ENCODE assay signal across 13 cellular contexts in the genomic region with DNA sequence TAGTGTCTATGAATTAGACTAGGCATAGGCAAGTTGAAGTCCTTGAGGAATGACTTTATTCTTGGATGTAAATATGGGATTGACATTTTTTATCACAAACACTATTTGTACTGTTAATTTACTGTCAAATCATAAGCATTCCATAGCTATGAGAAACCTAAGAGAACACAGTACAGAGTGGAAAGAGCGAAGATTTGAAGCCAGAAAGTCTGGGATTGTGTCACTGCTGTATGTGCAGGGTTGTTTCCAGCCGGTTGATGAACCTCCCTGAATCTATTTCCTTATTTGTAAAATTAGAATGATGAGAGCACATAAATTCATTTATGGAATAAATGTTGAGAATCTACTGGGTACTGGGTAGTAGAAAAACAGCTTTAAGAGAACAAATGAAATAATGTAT. TPM values are rescaled to one million over a fixed set of nuclear protein-coding genes. Genes with fewer than 3 reads are reported as not detected.
DNase-seq lines count a peak whose midpoint lies in the region; ATAC-seq, FAIRE-seq and TF ChIP-seq lines count a peak whose summit lies in the region.
"Had no signal": no experiment of that assay in that cellular context is flagged by ENCODE, and none has a peak within 500 bp of the region (broad histone marks: within the 10 kb centered on the region; RNA-seq: fewer than 3 reads in every experiment).

No MANE protein-coding gene starts in this region.

- POLR2A ChIA-PET in CD4-positive, alpha-beta memory T cell (lab: Charles Lee; ENCODE audit: partially characterized antibody): interaction anchor here (1.1 to 6.3 kb wide), 4 partner anchors 11 to 59 kb away, joined by 3 to 100 read pairs (median 4); a partner anchor contains a TSS
- POLR2A ChIA-PET in activated naive CD8-positive, alpha-beta T cell treated with anti-CD3 and anti-CD28 coated beads, Interleukin-2, amount 10 ng/mL, durations not matched to agents 7 days and 5 days (lab: Charles Lee): no interaction called here

- H3K23ac ChIP-seq in trophoblast cell (ENCODE audit: low read length): no peak overlapping the region

- DNase-seq in CD4-positive, alpha-beta memory T cell: no peak
- DNase-seq in GM23248: peak; percentile 11
- no peak for DNase-seq in activated naive CD8-positive, alpha-beta T cell treated with anti-CD3 and anti-CD28 coated beads, Interleukin-2, amount 10 ng/mL, durations not matched to agents 7 days and 5 days
- no peak for DNase-seq in memory B cell (ENCODE audit: low spot score in 2 of 2)
- no peak for DNase-seq in thyroid gland
- no peak for DNase-seq in trophoblast cell
- DNase-seq in urothelium cell line (ENCODE audit: low spot score): no peak
- DNase-seq: foreskin melanocyte, NCI-H1105 had no signal

- H2AFZ ChIP-seq in GM23248: no peak overlapping the region
- H2AFZ ChIP-seq in trophoblast cell (ENCODE audit: insufficient read depth, low read length, poor library complexity): no peak overlapping the region

- H3K4me1 ChIP-seq in CD4-positive, alpha-beta memory T cell (ENCODE audit: insufficient read depth, low read length): peaks cover 51% of the 10 kb centered on the region
- H3K4me1 ChIP-seq in GM23248 (ENCODE audit: insufficient read depth) (peaks cover 22% of the 10 kb centered on the region), thyroid gland (peaks cover 0 to 4% of the 10 kb centered on the region in 2 donors), trophoblast cell (ENCODE audit: control insufficient read depth in 1 of 2, insufficient read depth in 2 of 2, low read length in 2 of 2) (peaks cover 0 to 9% of the 10 kb centered on the region in 2 experiments)

- no peak overlapping the region for H3K9ac ChIP-seq in GM23248
- H3K9ac ChIP-seq in trophoblast cell (ENCODE audit: low read length): no peak overlapping the region

- no peak overlapping the region for H3K27ac ChIP-seq in CD4-positive, alpha-beta memory T cell (ENCODE audit: low read depth, low read length)
- H3K27ac ChIP-seq in GM23248 (no peak overlapping the region), thyroid gland (no peak overlapping the region), trophoblast cell (ENCODE audit: low read depth, low read length) (no peak overlapping the region)
- H3K27ac ChIP-seq: right atrium auricular region had no signal

- WGBS in GM23248 (ENCODE audit: low coverage in 1 of 2, low lambda C conversion rate in 2 of 2, missing lambda C conversion rate in 2 of 2), 2 experiments: 73 to 77% methylated on average over 2 of the region's 2 CpGs
- WGBS in thyroid gland, 2 donors: 82 to 91% methylated on average over 2 of the region's 2 CpGs
- no CpG with 5 or more reads among the region's 2 CpGs for WGBS in trophoblast cell (ENCODE audit: extremely low coverage, insufficient coverage, insufficient read length)

- in situ Hi-C loops in GM23248 (cut with MboI): no loop called here

- H3K4me3 Mint-ChIP-seq in CD4-positive, alpha-beta memory T cell: peak overlapping the region in 7 of 8 donors; percentile 8 to 98 (median 81)
- H3K4me3 Mint-ChIP-seq in activated naive CD8-positive, alpha-beta T cell treated with anti-CD3 and anti-CD28 coated beads, Interleukin-2, amount 10 ng/mL, durations not matched to agents 7 days and 5 days: peak overlapping the region; percentile 62
- H3K4me3 Mint-ChIP-seq in memory B cell: peak overlapping the region; percentile 9
- H3K4me3 Mint-ChIP-seq: dendritic cell treated with granulocyte-macrophage colony-stimulating factor and Interleukin-4, amounts not matched to agents 40 ng/mL and 50 ng/mL, for 4 days had no signal

- no peaks in the 10 kb centered on the region for H3K9me3 ChIP-seq in CD4-positive, alpha-beta memory T cell (ENCODE audit: control insufficient read depth in 1 of 2, low read length in 2 of 2)
- no peaks in the 10 kb centered on the region for H3K9me3 ChIP-seq in GM23248 (ENCODE audit: low read depth)
- H3K9me3 ChIP-seq in thyroid gland: no peaks in the 10 kb centered on the region
- no peaks in the 10 kb centered on the region for H3K9me3 ChIP-seq in trophoblast cell (ENCODE audit: insufficient read depth, low read depth, low read length)
- H3K9me3 ChIP-seq: right atrium auricular region had no signal

- peaks cover 66% of the 10 kb centered on the region for H3K79me2 ChIP-seq in GM23248 (ENCODE audit: insufficient read depth)
- H3K79me2 ChIP-seq in trophoblast cell (ENCODE audit: control insufficient read depth, insufficient read depth, low read length, poor library complexity): peaks cover 3% of the 10 kb centered on the region

- no peak overlapping the region for H2BK120ac ChIP-seq in trophoblast cell (ENCODE audit: insufficient read depth, low read length, poor library complexity)

- CTCF ChIA-PET in CD4-positive, alpha-beta memory T cell (lab: Charles Lee; ENCODE audit: partially characterized antibody): interaction anchor here (0.7 to 2.9 kb wide), 5 partner anchors 63 to 216 kb away, joined by 3 to 14 read pairs (median 4); no protein-coding TSS in a partner anchor

- H3K4me1 Mint-ChIP-seq in CD4-positive, alpha-beta memory T cell: peaks cover 44 to 75% (median 54%) of the 10 kb centered on the region in 4 donors
- H3K4me1 Mint-ChIP-seq in activated naive CD8-positive, alpha-beta T cell treated with anti-CD3 and anti-CD28 coated beads, Interleukin-2, amount 10 ng/mL, durations not matched to agents 7 days and 5 days: peaks cover 45% of the 10 kb centered on the region
- peaks cover 47% of the 10 kb centered on the region for H3K4me1 Mint-ChIP-seq in memory B cell

- no peak overlapping the region for H3K4me3 ChIP-seq in CD4-positive, alpha-beta memory T cell (ENCODE audit: low read length in 2 of 2)
- H3K4me3 ChIP-seq in GM23248 (no peak overlapping the region), thyroid gland (replicated peaks in 1 of 3) (no peak overlapping the region), trophoblast cell (ENCODE audit: low read depth, low read length) (no peak overlapping the region)
- H3K4me3 ChIP-seq: right atrium auricular region had no signal

- no peak overlapping the region for H3K4me2 ChIP-seq in GM23248 (ENCODE audit: unreplicated experiment)
- H3K4me2 ChIP-seq in trophoblast cell (ENCODE audit: low read length): no peak overlapping the region

- H3K18ac ChIP-seq in trophoblast cell (ENCODE audit: low read length): no peak overlapping the region

- H3K27me3 ChIP-seq in CD4-positive, alpha-beta memory T cell (ENCODE audit: insufficient read depth, low read length): no peaks in the 10 kb centered on the region
- H3K27me3 ChIP-seq in GM23248 (replicated peaks; ENCODE audit: insufficient read depth): no peaks in the 10 kb centered on the region
- no peaks in the 10 kb centered on the region for H3K27me3 ChIP-seq in thyroid gland
- no peaks in the 10 kb centered on the region for H3K27me3 ChIP-seq in trophoblast cell (ENCODE audit: insufficient read depth, low read length)
- H3K27me3 ChIP-seq: right atrium auricular region had no signal

- ATAC-seq in activated naive CD8-positive, alpha-beta T cell treated with anti-CD3 and anti-CD28 coated beads, Interleukin-2, amount 10 ng/mL, durations not matched to agents 7 days and 5 days (ENCODE audit: low read depth): no peak
- ATAC-seq in memory B cell (ENCODE audit: low read depth): no peak
- ATAC-seq: activated CD4-positive, CD25-positive, alpha-beta regulatory T cell treated with anti-CD3 and anti-CD28 coated beads, Interleukin-2, amount 50 U/mL, for 24 hours had no signal

- H3K9me2 ChIP-seq in GM23248 (ENCODE audit: insufficient read depth): no peaks in the 10 kb centered on the region

- peaks cover 0 to 2% (median 0%) of the 10 kb centered on the region in 8 donors for H3K9me3 Mint-ChIP-seq in CD4-positive, alpha-beta memory T cell
- H3K9me3 Mint-ChIP-seq in activated naive CD8-positive, alpha-beta T cell treated with anti-CD3 and anti-CD28 coated beads, Interleukin-2, amount 10 ng/mL, durations not matched to agents 7 days and 5 days: no peaks in the 10 kb centered on the region
- H3K9me3 Mint-ChIP-seq in memory B cell: no peaks in the 10 kb centered on the region
- H3K9me3 Mint-ChIP-seq: dendritic cell treated with granulocyte-macrophage colony-stimulating factor and Interleukin-4, amounts not matched to agents 40 ng/mL and 50 ng/mL, for 4 days had no signal

- peaks cover 6% of the 10 kb centered on the region for H3K79me1 ChIP-seq in trophoblast cell (ENCODE audit: low read length)

- intact Hi-C loops in CD4-positive, alpha-beta memory T cell (cut with micrococcal nuclease): loop anchor here (5.0 to 10.0 kb wide), 5 partner anchors 85 to 733 kb away; a partner anchor contains a TSS
- intact Hi-C loops in thyroid gland (cut with DNase I): no loop called here

- H4K91ac ChIP-seq in trophoblast cell (ENCODE audit: low read depth, low read length): no peak overlapping the region

- H3K36me3 Mint-ChIP-seq in CD4-positive, alpha-beta memory T cell: peaks cover 4 to 18% of the 10 kb centered on the region in 2 donors
- peaks cover 2% of the 10 kb centered on the region for H3K36me3 Mint-ChIP-seq in activated naive CD8-positive, alpha-beta T cell treated with anti-CD3 and anti-CD28 coated beads, Interleukin-2, amount 10 ng/mL, durations not matched to agents 7 days and 5 days
- H3K36me3 Mint-ChIP-seq in memory B cell: peaks cover 3% of the 10 kb centered on the region

- H4K12ac ChIP-seq in trophoblast cell (ENCODE audit: low read depth, low read length): no peak overlapping the region

- no peak overlapping the region for H2BK12ac ChIP-seq in trophoblast cell (ENCODE audit: low read length)

- no peaks in the 10 kb centered on the region for H3K27me3 Mint-ChIP-seq in CD4-positive, alpha-beta memory T cell
- H3K27me3 Mint-ChIP-seq in activated naive CD8-positive, alpha-beta T cell treated with anti-CD3 and anti-CD28 coated beads, Interleukin-2, amount 10 ng/mL, durations not matched to agents 7 days and 5 days: no peaks in the 10 kb centered on the region
- no peaks in the 10 kb centered on the region for H3K27me3 Mint-ChIP-seq in memory B cell
- H3K27me3 Mint-ChIP-seq: dendritic cell treated with granulocyte-macrophage colony-stimulating factor and Interleukin-4, amounts not matched to agents 40 ng/mL and 50 ng/mL, for 4 days had no signal

- H3K4ac ChIP-seq in trophoblast cell (ENCODE audit: low read depth, low read length): no peak overlapping the region

- H4K20me1 ChIP-seq in GM23248 (ENCODE audit: insufficient read depth): no peaks in the 10 kb centered on the region

- no peak overlapping the region for H2BK5ac ChIP-seq in trophoblast cell (ENCODE audit: low read depth, low read length, poor library complexity)

- no peak overlapping the region for H4K8ac ChIP-seq in trophoblast cell (ENCODE audit: low read depth, low read length)

- H2AK5ac ChIP-seq in trophoblast cell (ENCODE audit: low read length): no peak overlapping the region

- no peak for TF ChIP-seq CTCF in thyroid gland (IDR thresholded peaks at IDR 0.05)

- peaks cover 35% of the 10 kb centered on the region for H3F3A ChIP-seq in GM23248 (ENCODE audit: insufficient read depth)

- no peak for TF ChIP-seq POLR2A in thyroid gland (IDR thresholded peaks at IDR 0.05)

- no peak overlapping the region for H3K14ac ChIP-seq in trophoblast cell (ENCODE audit: low read length)

- no peaks in the 10 kb centered on the region for H3K36me3 ChIP-seq in CD4-positive, alpha-beta memory T cell (ENCODE audit: insufficient read depth, low read length)
- no peaks in the 10 kb centered on the region for H3K36me3 ChIP-seq in GM23248 (ENCODE audit: low read depth)
- no peaks in the 10 kb centered on the region for H3K36me3 ChIP-seq in thyroid gland
- H3K36me3 ChIP-seq in trophoblast cell (ENCODE audit: control insufficient read depth in 1 of 2, insufficient read depth in 2 of 2, low read length in 2 of 2): no peaks in the 10 kb centered on the region
- H3K36me3 ChIP-seq: right atrium auricular region had no signal

- H3K27ac Mint-ChIP-seq in CD4-positive, alpha-beta memory T cell: peak overlapping the region; percentile 13 to 88 (median 80)
- H3K27ac Mint-ChIP-seq in activated naive CD8-positive, alpha-beta T cell treated with anti-CD3 and anti-CD28 coated beads, Interleukin-2, amount 10 ng/mL, durations not matched to agents 7 days and 5 days: peak overlapping the region; percentile 79
- H3K27ac Mint-ChIP-seq in memory B cell: peak overlapping the region; percentile 24

- no peak for FAIRE-seq in urothelium cell line (lab: Jason Lieb, UNC)
- FAIRE-seq: HTR-8/SVneo had no signal

RNA-seq across cellular contexts. Expression of a gene that starts 14.3 kb away (rescaled TPM):
- total RNA-seq in CD4-positive, alpha-beta memory T cell: 10 to 100 TPM; 37.6 to 38.4 TPM
- polyA plus RNA-seq in CD4-positive, alpha-beta memory T cell: 10 to 100 TPM; 18.6 to 23.1 TPM
- total RNA-seq in GM23248 (2014; rRNA removed; shearing (Covaris generic)): 43.3 and 49.4 TPM in 2 replicates
- polyA plus RNA-seq in GM23248 (2016; fragmentation: Nextera tagmentation; extraction: Ambion mirVana): 27.0 and 28.3 TPM in 2 replicates
- total RNA-seq in activated naive CD8-positive, alpha-beta T cell treated with anti-CD3 and anti-CD28 coated beads, Interleukin-2, amount 10 ng/mL, durations not matched to agents 7 days and 5 days: 10 to 100 TPM; 16.4 to 18.3 TPM
- 10 to 100 TPM; 19.7 to 27.3 (median 24.7) TPM for total RNA-seq in thyroid gland
- polyA plus RNA-seq in trophoblast cell (2013): 15.0 and 15.9 TPM in 2 replicates

RNA-seq across cellular contexts. Expression of a gene that starts 15.5 kb away (rescaled TPM):
- total RNA-seq in CD4-positive, alpha-beta memory T cell: 10 to 100 TPM; 16.8 to 19.3 TPM
- 10 to 100 TPM; 46.2 to 53.1 TPM for polyA plus RNA-seq in CD4-positive, alpha-beta memory T cell
- total RNA-seq in GM23248 (2014; rRNA removed; shearing (Covaris generic)): not detected in 2 replicates
- polyA plus RNA-seq in GM23248 (2016; fragmentation: Nextera tagmentation; extraction: Ambion mirVana): 0.30 TPM in 1 of 2 replicates, not detected in the other
- 10 to 100 TPM; 14.0 to 14.9 TPM for total RNA-seq in activated naive CD8-positive, alpha-beta T cell treated with anti-CD3 and anti-CD28 coated beads, Interleukin-2, amount 10 ng/mL, durations not matched to agents 7 days and 5 days
- total RNA-seq in thyroid gland: under 1 TPM in 1 of 4 donors, not detected in 3; 0.33 TPM
- polyA plus RNA-seq in trophoblast cell (2013): not detected in 2 replicates
- total RNA-seq: right atrium auricular region had no signal

Comparison
In these comparisons a context has a peak if more than half of its experiments do, and no peak if none do; other contexts are left out.
1. H3K27ac Mint-ChIP-seq: peak in every context shown above with its lines; median percentile 80 in CD4-positive, alpha-beta memory T cell; 79 in activated naive CD8-positive, alpha-beta T cell treated with anti-CD3 and anti-CD28 coated beads, Interleukin-2, amount 10 ng/mL, durations not matched to agents 7 days and 5 days; 24 in memory B cell.
2. H3K4me3 Mint-ChIP-seq: peak in every context shown above with its lines; median percentile 81 in CD4-positive, alpha-beta memory T cell; 62 in activated naive CD8-positive, alpha-beta T cell treated with anti-CD3 and anti-CD28 coated beads, Interleukin-2, amount 10 ng/mL, durations not matched to agents 7 days and 5 days; 9 in memory B cell.
3. RNA of a gene that starts 15.5 kb away (total RNA-seq): 16.8 to 19.3 TPM in CD4-positive, alpha-beta memory T cell and 14.0 to 14.9 TPM in activated naive CD8-positive, alpha-beta T cell treated with anti-CD3 and anti-CD28 coated beads, Interleukin-2, amount 10 ng/mL, durations not matched to agents 7 days and 5 days; 0.33 TPM in thyroid gland and not detected in GM23248; every median in the first group is over 10 times any median in the second.